In the genomic region with DNA sequence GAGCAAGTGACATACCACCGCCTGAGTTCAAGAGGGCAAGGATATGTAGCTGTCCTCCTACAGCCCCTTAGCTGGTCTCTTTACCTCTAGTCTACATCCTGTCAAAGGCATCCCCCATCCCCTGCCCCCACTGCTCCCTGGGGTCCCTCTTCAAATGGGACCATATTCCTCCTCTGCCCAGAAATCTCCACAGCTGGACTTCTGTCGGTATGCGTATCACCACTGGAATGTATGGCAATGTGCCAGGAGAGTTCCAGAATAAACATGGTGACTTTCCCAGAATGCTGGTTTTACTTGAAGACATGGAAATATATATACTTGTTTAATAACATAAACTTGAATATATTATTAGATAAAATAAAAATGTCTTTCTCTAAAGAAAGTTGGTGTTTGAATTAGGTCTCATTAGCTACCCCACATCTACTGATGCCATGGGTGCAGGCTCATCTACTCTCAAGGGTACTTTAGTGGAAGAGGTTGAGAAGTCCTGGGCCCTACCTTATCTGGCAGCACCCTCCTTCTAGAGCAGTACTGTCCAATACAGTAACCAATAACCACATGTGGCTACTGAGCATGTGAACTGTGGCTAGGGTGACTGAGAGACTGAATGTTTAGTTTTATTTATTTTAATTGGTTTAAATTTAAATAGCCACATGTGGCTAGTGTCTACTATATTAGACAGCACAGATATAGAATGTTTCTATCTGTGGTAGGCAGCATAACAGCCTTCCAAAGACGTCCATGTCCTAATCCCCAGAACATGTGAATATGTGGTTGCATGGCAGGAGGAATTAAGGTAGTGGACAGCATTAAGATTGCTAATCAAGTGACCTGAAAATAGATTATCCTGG, we compare ENCODE assay signal across 17 cellular contexts.
DNase-seq lines count a peak whose midpoint lies in the region; ATAC-seq, FAIRE-seq and TF ChIP-seq lines count a peak whose summit lies in the region.
"Had no signal": no experiment of that assay in that cellular context is flagged by ENCODE, and none has a peak within 500 bp of the region (broad histone marks: within the 10 kb centered on the region; RNA-seq: fewer than 3 reads in every experiment).

No MANE protein-coding gene starts in this region.

- CTCF ChIA-PET in PC-3 (lab: Charles Lee) (no interaction called here), endothelial cell of umbilical vein (lab: Charles Lee) (no interaction called here)

- H2BK5ac ChIP-seq in mesenchymal stem cell (ENCODE audit: low read depth, low read length, poor library complexity, severe bottlenecking), result no peak overlapping the region

- H3K9me3 ChIP-seq in PC-3 (ENCODE audit: low read length) (no peaks in the 10 kb centered on the region), endothelial cell of umbilical vein (replicated peaks; ENCODE audit: control insufficient read depth, insufficient read depth, low read length) (no peaks in the 10 kb centered on the region), mesenchymal stem cell (ENCODE audit: control insufficient read depth, low read length) (no peaks in the 10 kb centered on the region)
- H3K9me3 ChIP-seq: testis had no signal

- no peaks in the 10 kb centered on the region for H3K9me2 ChIP-seq in PC-3 (replicated peaks; ENCODE audit: low read length)

- no peak overlapping the region for H3K14ac ChIP-seq in mesenchymal stem cell (ENCODE audit: low read length in 2 of 2)

- no peak overlapping the region for H3K27ac ChIP-seq in PC-3 (ENCODE audit: low read length)
- H3K27ac ChIP-seq in endothelial cell of umbilical vein (ENCODE audit: insufficient read depth, low read depth, low read length), result no peak overlapping the region
- H3K27ac ChIP-seq in mesenchymal stem cell (ENCODE audit: low read length, poor library complexity, severe bottlenecking), result no peak overlapping the region
- H3K27ac ChIP-seq: PC-9, testis had no signal

- H3K9ac ChIP-seq in PC-3 (ENCODE audit: low read length) (no peak overlapping the region), endothelial cell of umbilical vein (replicated peaks; ENCODE audit: extremely low read depth, insufficient read depth, low read length) (no peak overlapping the region), mesenchymal stem cell (ENCODE audit: low read length) (no peak overlapping the region)

- H3K4me3 ChIP-seq in PC-3 (ENCODE audit: low read length), result no peak overlapping the region
- no peak overlapping the region for H3K4me3 ChIP-seq in endothelial cell of umbilical vein (replicated peaks in 1 of 3; ENCODE audit: insufficient read depth in 1 of 3, low read depth in 1 of 3, low read length in 3 of 3)
- no peak overlapping the region for H3K4me3 ChIP-seq in mesenchymal stem cell (ENCODE audit: insufficient read depth in 1 of 2, low read depth in 1 of 2, low read length in 2 of 2)
- H3K4me3 ChIP-seq: PC-9, skin epidermis, testis had no signal

- no peaks in the 10 kb centered on the region for H3K79me2 ChIP-seq in PC-3 (ENCODE audit: low read length)
- H3K79me2 ChIP-seq in endothelial cell of umbilical vein (ENCODE audit: control insufficient read depth, insufficient read depth, low read length), result no peaks in the 10 kb centered on the region

- no peak overlapping the region for H4K91ac ChIP-seq in mesenchymal stem cell (ENCODE audit: low read length)

- intact Hi-C loops in PC-3 (cut with micrococcal nuclease) (no loop called here), endothelial cell of umbilical vein (cut with micrococcal nuclease) (no loop called here)

- no peak for TF ChIP-seq POLR2A in endothelial cell of umbilical vein (IDR thresholded peaks at IDR 0.05; ENCODE audit: low read depth, low read length)

- no peak for ATAC-seq in PC-3
- no peak for ATAC-seq in GM21717 (IDR thresholded peaks at IDR 0.05; ENCODE audit: unreplicated experiment)
- no peak for ATAC-seq in GM19452 (IDR thresholded peaks at IDR 0.05; ENCODE audit: unreplicated experiment)
- no peak for ATAC-seq in HG03354 (IDR thresholded peaks at IDR 0.05; ENCODE audit: poor library complexity, severe bottlenecking, unreplicated experiment)
- ATAC-seq: naive thymus-derived CD8-positive, alpha-beta T cell had no signal

- no peaks in the 10 kb centered on the region for H3K9me1 ChIP-seq in endothelial cell of umbilical vein (replicated peaks; ENCODE audit: control insufficient read depth, extremely low read depth, insufficient read depth, low read length)

- no peak overlapping the region for H2AK5ac ChIP-seq in mesenchymal stem cell (ENCODE audit: low read length, severe bottlenecking)

- H3K18ac ChIP-seq in mesenchymal stem cell (ENCODE audit: low read depth in 1 of 2, low read length in 2 of 2), result no peak overlapping the region

- H4K8ac ChIP-seq in mesenchymal stem cell (ENCODE audit: low read length), result peak overlapping the region; percentile 78

- no peak for TF ChIP-seq CTCF in PC-3 (conservative IDR thresholded peaks at IDR 0.05; ENCODE audit: low read depth, low read length)
- no peak for TF ChIP-seq CTCF in endothelial cell of umbilical vein (IDR thresholded peaks at IDR 0.05; ENCODE audit: extremely low read depth in 1 of 2, insufficient read depth in 1 of 2, low read depth in 1 of 2, low read length in 2 of 2)

- H3K4ac ChIP-seq in mesenchymal stem cell (ENCODE audit: low read depth in 1 of 2, low read length in 2 of 2), result peak overlapping the region in 1 of 2 experiments; percentile 29

- H3F3A ChIP-seq in PC-3 (ENCODE audit: low read length, unreplicated experiment), result no peaks in the 10 kb centered on the region

- 74% methylated on average over 2 of the region's 4 CpGs for WGBS in mesenchymal stem cell

- H3K79me1 ChIP-seq in mesenchymal stem cell (replicated peaks; ENCODE audit: low read length, poor library complexity, severe bottlenecking), result no peaks in the 10 kb centered on the region

- H3K36me3 ChIP-seq in PC-3 (ENCODE audit: low read depth, low read length), result no peaks in the 10 kb centered on the region
- no peaks in the 10 kb centered on the region for H3K36me3 ChIP-seq in endothelial cell of umbilical vein (ENCODE audit: control insufficient read depth in 2 of 2, extremely low read depth in 1 of 2, insufficient read depth in 2 of 2, low read length in 2 of 2)
- no peaks in the 10 kb centered on the region for H3K36me3 ChIP-seq in mesenchymal stem cell (ENCODE audit: control insufficient read depth in 1 of 2, insufficient read depth in 2 of 2, low read depth in 1 of 2, low read length in 2 of 2)

- H3K23ac ChIP-seq in mesenchymal stem cell (ENCODE audit: low read length in 2 of 2), result no peak overlapping the region

- H2BK120ac ChIP-seq in mesenchymal stem cell (ENCODE audit: low read depth, low read length), result no peak overlapping the region

- H3K4me1 ChIP-seq in PC-3 (ENCODE audit: insufficient read depth, low read length), result no peaks in the 10 kb centered on the region
- H3K4me1 ChIP-seq in endothelial cell of umbilical vein (ENCODE audit: control insufficient read depth, extremely low read depth, insufficient read depth, low read length), result no peaks in the 10 kb centered on the region
- H3K4me1 ChIP-seq in mesenchymal stem cell (ENCODE audit: control insufficient read depth, insufficient read depth, low read depth, low read length), result peaks cover 4% of the 10 kb centered on the region
- H3K4me1 ChIP-seq: testis had no signal

- POLR2A ChIA-PET in PC-3 (lab: Charles Lee; ENCODE audit: unreplicated experiment) (no interaction called here), endothelial cell of umbilical vein (lab: Charles Lee) (no interaction called here)

- no peaks in the 10 kb centered on the region for H3K27me3 ChIP-seq in PC-3 (ENCODE audit: low read length)
- H3K27me3 ChIP-seq in endothelial cell of umbilical vein (ENCODE audit: control insufficient read depth in 2 of 2, insufficient read depth in 2 of 2, low read length in 2 of 2), result no peaks in the 10 kb centered on the region
- H3K27me3 ChIP-seq in mesenchymal stem cell (ENCODE audit: control insufficient read depth in 1 of 2, insufficient read depth in 1 of 2, low read length in 2 of 2), result no peaks in the 10 kb centered on the region
- H3K27me3 ChIP-seq: testis had no signal

- no peaks in the 10 kb centered on the region for H4K20me1 ChIP-seq in PC-3 (ENCODE audit: low read length)
- H4K20me1 ChIP-seq in endothelial cell of umbilical vein (replicated peaks; ENCODE audit: control insufficient read depth, extremely low read depth, insufficient read depth, low read length), result no peaks in the 10 kb centered on the region

- peak overlapping the region; percentile 14 to 92 for H2BK12ac ChIP-seq in mesenchymal stem cell (ENCODE audit: low read length in 2 of 2)

- no peak for FAIRE-seq in endothelial cell of umbilical vein (lab: Jason Lieb, UNC)
- FAIRE-seq: kidney had no signal

- H3K4me2 ChIP-seq in PC-3 (ENCODE audit: low read length) (no peak overlapping the region), endothelial cell of umbilical vein (ENCODE audit: insufficient read depth, low read length) (no peak overlapping the region), mesenchymal stem cell (ENCODE audit: low read length, poor library complexity, severe bottlenecking) (no peak overlapping the region)
- H3K4me2 ChIP-seq: PC-9 had no signal

- BruUV-seq in PC-3 (replicated peaks; lab: Mats Ljungman, UMichigan) (no TSS peak), endothelial cell of umbilical vein (replicated peaks; lab: Mats Ljungman, UMichigan) (no TSS peak)

- no peak overlapping the region for H2BK15ac ChIP-seq in mesenchymal stem cell (ENCODE audit: low read depth, poor library complexity, severe bottlenecking)

- dilution Hi-C loops in endothelial cell of umbilical vein (cut with MboI; ENCODE audit: extremely low pct_ligation_motif_present, low sequenced_read_pairs), result no loop called here

- no peak overlapping the region for H2AFZ ChIP-seq in PC-3 (ENCODE audit: low read length)
- no peak overlapping the region for H2AFZ ChIP-seq in endothelial cell of umbilical vein (ENCODE audit: low read depth, low read length)
- H2AFZ ChIP-seq in mesenchymal stem cell (ENCODE audit: low read depth, low read length), result no peak overlapping the region
- H2AFZ ChIP-seq: PC-9 had no signal

- DNase-seq in EL (peak; percentile 81), PC-3 (peak; percentile 12), endothelial cell of umbilical vein (ENCODE audit: low read depth, low spot score) (peak; percentile 36), mesenchymal stem cell (peak; percentile 88), NCI-H510A treated with DMSO at 0.1 percent for 48 hours (lab: John Stamatoyannopoulos, UW) (no peak)
- DNase-seq: activated CD4-positive, alpha-beta T cell treated with anti-CD3 and anti-CD28 coated beads, Interleukin-2, amount 50 U/mL, for 48 hours; CD4-positive, CD25-positive, alpha-beta regulatory T cell; cerebellar nuclear complex; kidney; naive thymus-derived CD8-positive, alpha-beta T cell; NCI-H2227 treated with DMSO at 0.1 percent for 48 hours; PC-9; testis had no signal

TF ChIP-seq in endothelial cell of umbilical vein, 7 proteins besides CTCF, POLR2A, EP300 and RAD21 (continues in another document):
- TF ChIP-seq GATA2 (IDR thresholded peaks at IDR 0.05; ENCODE audit: insufficient read depth, insufficient read length, low read depth, low read length) (no peak), FOS (IDR thresholded peaks at IDR 0.05; ENCODE audit: borderline replicate concordance, insufficient read depth, low read length) (no peak), JUN (IDR thresholded peaks at IDR 0.05; ENCODE audit: borderline replicate concordance, insufficient read depth, insufficient read length, low read depth) (no peak), EZH2 (IDR thresholded peaks at IDR 0.05; ENCODE audit: borderline replicate concordance, low read depth, low read length, severe bottlenecking) (no peak), POLR2AphosphoS5 (IDR thresholded peaks at IDR 0.05; ENCODE audit: insufficient read depth, low read depth, low read length) (no peak)
